1 cellular context compared by ENCODE assay signal in genomic region chr5:177304392-177305119, GRCh38.
TF ChIP-seq lines count a peak whose summit lies in the region.

No MANE protein-coding gene starts in this region.

TF ChIP-seq in K562, 482 proteins besides CTCF, POLR2A, EP300 and RAD21 (continues in another document):
- TF ChIP-seq DACH1 (IDR thresholded peaks at IDR 0.05; ENCODE audit: partially characterized antibody) = no peak
- no peak for TF ChIP-seq NR4A1 (CRISPR knock-in tag; IDR thresholded peaks at IDR 0.05)
- TF ChIP-seq NR4A1 (tag; IDR thresholded peaks at IDR 0.05) = no peak
- TF ChIP-seq ELF2 (CRISPR knock-in tag; IDR thresholded peaks at IDR 0.05) = no peak
- no peak for TF ChIP-seq SIRT6 (IDR thresholded peaks at IDR 0.05; ENCODE audit: low read depth, low read length)
- TF ChIP-seq ZBTB2 (IDR thresholded peaks at IDR 0.05) = 0 out of 2 replicates have a peak, but pooled peaks have one; percentile 15
- TF ChIP-seq CREB1 (IDR thresholded peaks at IDR 0.05) = no peak
- no peak for TF ChIP-seq CREB1 (CRISPR knock-in tag; IDR thresholded peaks at IDR 0.05)
- TF ChIP-seq PHF20 (IDR thresholded peaks at IDR 0.05; ENCODE audit: partially characterized antibody) = no peak
- TF ChIP-seq CBFB (CRISPR knock-in tag; IDR thresholded peaks at IDR 0.05) = 0 out of 2 replicates have a peak, but pooled peaks have one; percentile 45
- 0 out of 4 replicates have a peak, but pooled peaks of 1 of the 2 experiments have one; percentile 27 for TF ChIP-seq ZNF318 (IDR thresholded peaks at IDR 0.05; ENCODE audit: borderline replicate concordance in 1 of 2, low read depth in 1 of 2)
- TF ChIP-seq HNRNPL (IDR thresholded peaks at IDR 0.05; ENCODE audit: low read depth, low read length) = no peak
- TF ChIP-seq DEAF1 (CRISPR knock-in tag; IDR thresholded peaks at IDR 0.05) = no peak
- TF ChIP-seq ETV6 (IDR thresholded peaks at IDR 0.05; ENCODE audit: borderline replicate concordance in 1 of 2, low read depth in 2 of 2, low read length in 1 of 2) = no peak
- TF ChIP-seq ETV6 (CRISPR knock-in tag; IDR thresholded peaks at IDR 0.05; ENCODE audit: borderline replicate concordance) = no peak
- TF ChIP-seq HSF4 (CRISPR knock-in tag; IDR thresholded peaks at IDR 0.05; ENCODE audit: borderline replicate concordance) = no peak
- TF ChIP-seq ZNF431 (CRISPR knock-in tag; IDR thresholded peaks at IDR 0.05) = no peak
- TF ChIP-seq BRF2 (IDR thresholded peaks at IDR 0.05; ENCODE audit: borderline replicate concordance, insufficient read depth, insufficient read length) = no peak
- no peak for TF ChIP-seq ZNF76 (CRISPR knock-in tag; IDR thresholded peaks at IDR 0.05; ENCODE audit: borderline replicate concordance)
- TF ChIP-seq ETS2 (tag; IDR thresholded peaks at IDR 0.05; ENCODE audit: borderline replicate concordance, poor library complexity, severe bottlenecking) = no peak
- TF ChIP-seq RAD51 (IDR thresholded peaks at IDR 0.05; ENCODE audit: borderline replicate concordance, low read depth) = no peak
- no peak for TF ChIP-seq L3MBTL2 (IDR thresholded peaks at IDR 0.05)
- no peak for TF ChIP-seq CHD4 (IDR thresholded peaks at IDR 0.05; ENCODE audit: insufficient read depth, insufficient replicate concordance, low read depth, low read length, poor library complexity, severe bottlenecking)
- TF ChIP-seq PRPF4 (IDR thresholded peaks at IDR 0.05; ENCODE audit: insufficient read depth, low read depth, low read length, poor library complexity, severe bottlenecking) = no peak
- TF ChIP-seq HBP1 (CRISPR knock-in tag; IDR thresholded peaks at IDR 0.05) = no peak
- peak; percentile 66 for TF ChIP-seq TAF9B (IDR thresholded peaks at IDR 0.05; ENCODE audit: partially characterized antibody)
- no peak for TF ChIP-seq PHB (CRISPR knock-in tag; IDR thresholded peaks at IDR 0.05)
- TF ChIP-seq MCM5 (IDR thresholded peaks at IDR 0.05; ENCODE audit: low read depth) = no peak
- TF ChIP-seq MAX (CRISPR knock-in tag; IDR thresholded peaks at IDR 0.05) = no peak; the same call in none of the 2 replicates
- peak in 1 of 2 experiments; percentile 57; a peak in 2 of 4 replicates for TF ChIP-seq MNT (conservative IDR thresholded peaks at IDR 0.05)
- TF ChIP-seq SP1 (CRISPR knock-in tag; IDR thresholded peaks at IDR 0.05) = no peak
- no peak for TF ChIP-seq ZBTB9 (CRISPR knock-in tag; IDR thresholded peaks at IDR 0.05)
- no peak for TF ChIP-seq TGIF2 (CRISPR knock-in tag; IDR thresholded peaks at IDR 0.05)
- TF ChIP-seq POU5F1 (IDR thresholded peaks at IDR 0.05; ENCODE audit: borderline replicate concordance, low read depth, low read length, partially characterized antibody) = no peak
- no peak for TF ChIP-seq CAMTA2 (CRISPR knock-in tag; conservative IDR thresholded peaks at IDR 0.05)
- TF ChIP-seq SNAPC5 (CRISPR knock-in tag; IDR thresholded peaks at IDR 0.05) = no peak
- TF ChIP-seq MTA2 (IDR thresholded peaks at IDR 0.05; ENCODE audit: low read depth) = no peak
- TF ChIP-seq NCOA1 (IDR thresholded peaks at IDR 0.05; ENCODE audit: low read depth) = no peak
- no peak for TF ChIP-seq ELK1 (CRISPR knock-in tag; IDR thresholded peaks at IDR 0.05)
- no peak for TF ChIP-seq CREM (IDR thresholded peaks at IDR 0.05; ENCODE audit: low read depth)
